ENCODE assay signal across 8 cellular contexts in the genomic region with DNA sequence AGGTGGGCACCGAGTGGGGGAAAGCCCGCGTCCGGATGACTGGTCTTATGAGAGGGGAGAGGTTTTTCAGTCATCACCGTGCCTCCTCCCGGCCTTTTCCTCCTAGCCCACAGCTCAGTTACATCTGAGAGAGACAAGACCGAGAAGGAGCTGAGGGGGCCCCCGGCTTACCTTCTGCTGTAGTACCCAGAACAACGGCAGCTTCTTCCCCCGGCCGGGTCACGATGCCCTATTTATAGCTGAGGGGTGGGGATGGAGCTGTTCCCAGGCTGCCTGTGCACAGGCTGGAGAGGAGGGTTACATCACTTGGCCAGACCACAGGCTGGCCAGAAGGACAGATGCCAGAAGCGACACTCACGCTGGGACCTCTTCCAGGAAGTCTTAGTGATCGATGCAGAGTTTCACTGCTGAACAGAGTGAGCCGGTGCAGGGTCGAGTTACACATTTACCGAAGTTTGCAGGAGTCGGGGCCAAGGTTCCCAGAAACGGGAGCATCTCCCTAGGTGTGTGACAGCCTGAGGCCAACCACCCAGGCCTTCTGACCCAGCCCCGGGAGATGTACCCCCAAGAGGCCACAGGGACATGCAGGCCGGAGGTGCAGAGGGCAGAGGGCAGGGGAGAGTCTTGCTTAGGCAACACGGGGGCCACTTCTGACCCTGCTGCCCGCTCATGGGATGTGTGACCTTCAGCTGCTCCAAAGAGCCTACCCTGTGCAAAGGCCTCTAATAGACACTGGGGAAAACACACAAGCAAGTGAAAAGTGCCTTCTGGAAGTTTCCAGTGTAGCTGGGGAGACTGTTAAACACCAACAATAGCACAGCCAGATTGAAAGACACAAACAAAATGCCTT. TPM values are rescaled to one million over a fixed set of nuclear protein-coding genes. Genes with fewer than 3 reads are reported as not detected.
DNase-seq lines count a peak whose midpoint lies in the region; ATAC-seq, FAIRE-seq and TF ChIP-seq lines count a peak whose summit lies in the region.

A gene (minus strand): TSS at position 208 of the 850 bp plus-strand sequence. CDS start 3,299 bp downstream, outside the sequence.

- H3K4me1 ChIP-seq in HepG2 (ENCODE audit: insufficient read depth, low read length) (peaks cover 61% of the 10 kb centered on the region), transverse colon (peaks cover 0 to 14% (median 10%) of the 10 kb centered on the region in 4 donors)

- intact Hi-C loops in HepG2 (cut with micrococcal nuclease; ENCODE audit: unreplicated experiment): loop anchor here (1.0 to 10.0 kb wide), 5 partner anchors 15 to 261 kb away; a partner anchor contains a TSS
- intact Hi-C loops in transverse colon (cut with DNase I; ENCODE audit: low total_unique reads): no loop called here
- intact Hi-C loops in activated CD4-positive, alpha-beta memory T cell treated with anti-CD3 and anti-CD28 coated beads for 36 hours (cut with micrococcal nuclease): no loop called here

- FAIRE-seq in HepG2 (lab: Jason Lieb, UNC): peak; percentile 95

- H3K4me3 ChIP-seq in MG63 (no peak within 1 kb of the TSS), brain microvascular endothelial cell (ENCODE audit: low read depth, low read length) (no peak within 1 kb of the TSS), HepG2 (replicated peaks in 1 of 3; ENCODE audit: insufficient read depth in 1 of 3, low read depth in 2 of 3, low read length in 3 of 3) (peak within 1 kb of the TSS; percentile 83 to 92 (median 90)), transverse colon (no peak within 1 kb of the TSS)

- H3K27ac ChIP-seq in brain microvascular endothelial cell (no peak within 1 kb of the TSS), HepG2 (ENCODE audit: extremely low read length, insufficient read depth, low read length) (peak within 1 kb of the TSS; percentile 93), transverse colon (peak within 1 kb of the TSS in 1 of 4 donors; percentile 31)

- peak within 1 kb of the TSS; percentile 36 for H2AFZ ChIP-seq in HepG2 (ENCODE audit: low read length)

- no TSS peak for BruUV-seq in HepG2 (replicated peaks; lab: Mats Ljungman, UMichigan)

- H3K4me2 ChIP-seq in HepG2 (ENCODE audit: low read depth, low read length): peak within 1 kb of the TSS; percentile 97

- peak; percentile 85 for ATAC-seq in HepG2

- no peaks in the 10 kb centered on the region for H3K36me3 ChIP-seq in MG63
- H3K36me3 ChIP-seq in brain microvascular endothelial cell (replicated peaks): no peaks in the 10 kb centered on the region
- peaks cover 7 to 19% of the 10 kb centered on the region in 2 experiments for H3K36me3 ChIP-seq in HepG2 (replicated peaks in 1 of 2; ENCODE audit: control insufficient read depth in 1 of 2, insufficient read depth in 2 of 2, low read length in 2 of 2)
- H3K36me3 ChIP-seq in transverse colon: no peaks in the 10 kb centered on the region

- peaks cover 9% of the 10 kb centered on the region for H3K27me3 Mint-ChIP-seq in activated CD4-positive, alpha-beta memory T cell treated with anti-CD3 and anti-CD28 coated beads for 36 hours
- H3K27me3 Mint-ChIP-seq in activated naive CD8-positive, alpha-beta T cell treated with anti-CD3 and anti-CD28 coated beads for 36 hours: peaks cover 10% of the 10 kb centered on the region

- DNase-seq in MG63: peak; percentile 86
- peak; percentile 58 for DNase-seq in brain microvascular endothelial cell
- DNase-seq in HepG2 (ENCODE audit: low spot score): peak; percentile 95
- peak; percentile 48 for DNase-seq in transverse colon
- no peak for DNase-seq in activated T-cell treated with anti-CD3 and anti-CD28 coated beads, Interleukin-2, amount 50 U/mL, for 1 hour
- DNase-seq in activated CD4-positive, alpha-beta memory T cell treated with anti-CD3 and anti-CD28 coated beads for 36 hours: no peak
- no peak for DNase-seq in NK-92 treated with Interleukin-12 subunit alpha and Interleukin-12 subunit beta, amount 100 ng/mL, for 24 hours (lab: John Stamatoyannopoulos, UW)
- no peak for DNase-seq in activated naive CD8-positive, alpha-beta T cell treated with anti-CD3 and anti-CD28 coated beads for 36 hours

- H3K27ac Mint-ChIP-seq in activated CD4-positive, alpha-beta memory T cell treated with anti-CD3 and anti-CD28 coated beads for 36 hours: no peak within 1 kb of the TSS
- H3K27ac Mint-ChIP-seq in activated naive CD8-positive, alpha-beta T cell treated with anti-CD3 and anti-CD28 coated beads for 36 hours: no peak within 1 kb of the TSS

- H3K4me1 Mint-ChIP-seq in activated CD4-positive, alpha-beta memory T cell treated with anti-CD3 and anti-CD28 coated beads for 36 hours (ENCODE audit: low read depth): no peaks in the 10 kb centered on the region
- H3K4me1 Mint-ChIP-seq in activated naive CD8-positive, alpha-beta T cell treated with anti-CD3 and anti-CD28 coated beads for 36 hours: no peaks in the 10 kb centered on the region

- peak; percentile 28; the same call in 1 of the 2 replicates for TF ChIP-seq RAD21 in HepG2 (CRISPR knock-in tag; IDR thresholded peaks at IDR 0.05)

- CTCF ChIA-PET in HepG2 (lab: Yijun Ruan, JAX; ENCODE audit: low intra/inter-chr PET ratio, low total read pairs): no interaction called here
- CTCF ChIA-PET in activated CD4-positive, alpha-beta memory T cell treated with anti-CD3 and anti-CD28 coated beads for 36 hours (lab: Charles Lee): no interaction called here

- H3K9me3 Mint-ChIP-seq in activated CD4-positive, alpha-beta memory T cell treated with anti-CD3 and anti-CD28 coated beads for 36 hours: peaks cover 10% of the 10 kb centered on the region
- H3K9me3 Mint-ChIP-seq in activated naive CD8-positive, alpha-beta T cell treated with anti-CD3 and anti-CD28 coated beads for 36 hours: peaks cover 3% of the 10 kb centered on the region

- TF ChIP-seq CTCF in brain microvascular endothelial cell (IDR thresholded peaks at IDR 0.05; ENCODE audit: low read depth, low read length, missing control alignments): no peak
- peak; percentile 37 for TF ChIP-seq CTCF in HepG2 (CRISPR knock-in tag; IDR thresholded peaks at IDR 0.05)
- TF ChIP-seq CTCF in transverse colon (IDR thresholded peaks at IDR 0.05): no peak

- no peak within 1 kb of the TSS for H3K4me3 Mint-ChIP-seq in activated CD4-positive, alpha-beta memory T cell treated with anti-CD3 and anti-CD28 coated beads for 36 hours
- no peak within 1 kb of the TSS for H3K4me3 Mint-ChIP-seq in activated naive CD8-positive, alpha-beta T cell treated with anti-CD3 and anti-CD28 coated beads for 36 hours

- H3K27me3 ChIP-seq in MG63 (no peaks in the 10 kb centered on the region), brain microvascular endothelial cell (replicated peaks) (no peaks in the 10 kb centered on the region), HepG2 (ENCODE audit: control insufficient read depth in 1 of 2, insufficient read depth in 2 of 2, low read length in 2 of 2) (peaks cover 0 to 2% of the 10 kb centered on the region in 2 experiments; a peak in 1 of 5 replicates), transverse colon (no peaks in the 10 kb centered on the region)

- WGBS in HepG2 (ENCODE audit: low lambda C conversion rate): 2% methylated on average over 6 of the region's 24 CpGs
- WGBS in transverse colon (ENCODE audit: low coverage in 1 of 2), 2 donors: 29% methylated on average over 18 of the region's 24 CpGs; no CpG with 5 or more reads in 1 of the 2 donors

- peak; percentile 76 to 95; a peak in 3 of 4 replicates for TF ChIP-seq EP300 in HepG2 (IDR thresholded peaks at IDR 0.05; ENCODE audit: low read depth in 2 of 2, low read length in 2 of 2)
- peak; percentile 91 for TF ChIP-seq EP300 in HepG2 (CRISPR knock-in tag; IDR thresholded peaks at IDR 0.05; ENCODE audit: borderline replicate concordance)
- no peak for TF ChIP-seq EP300 in transverse colon (IDR thresholded peaks at IDR 0.05; ENCODE audit: low read depth)

- H3K36me3 Mint-ChIP-seq in activated CD4-positive, alpha-beta memory T cell treated with anti-CD3 and anti-CD28 coated beads for 36 hours: no peaks in the 10 kb centered on the region
- H3K36me3 Mint-ChIP-seq in activated naive CD8-positive, alpha-beta T cell treated with anti-CD3 and anti-CD28 coated beads for 36 hours: no peaks in the 10 kb centered on the region

- H3K9ac ChIP-seq in HepG2 (ENCODE audit: insufficient read depth, low read depth, low read length): peak within 1 kb of the TSS; percentile 91

- in situ Hi-C loops in brain microvascular endothelial cell (cut with HindIII; ENCODE audit: low pct_ligation_motif_present, low sequenced_read_pairs): no loop called here
- in situ Hi-C loops in HepG2 (cut with HindIII; ENCODE audit: extremely low pct_ligation_motif_present, low pct_unique_long_range_greater_than_20kb): no loop called here
- in situ Hi-C loops in transverse colon (cut with MboI; ENCODE audit: low pct_ligation_motif_present in 1 of 4, low pct_unique_long_range_greater_than_20kb in 1 of 4, low sequenced_read_pairs in 3 of 4): no loop called here

- peaks cover 50% of the 10 kb centered on the region for H3K79me2 ChIP-seq in HepG2 (ENCODE audit: insufficient read depth, low read length)

- peaks cover 42% of the 10 kb centered on the region for H4K20me1 ChIP-seq in HepG2 (ENCODE audit: insufficient read depth, low read length)

- H3K9me3 ChIP-seq in MG63: 0 out of 2 replicates have a peak, but pooled peaks cover 2% of the 10 kb centered on the region
- no peaks in the 10 kb centered on the region for H3K9me3 ChIP-seq in HepG2 (ENCODE audit: low read length)
- H3K9me3 ChIP-seq in transverse colon: no peaks in the 10 kb centered on the region

- TF ChIP-seq POLR2A in HepG2 (IDR thresholded peaks at IDR 0.05; ENCODE audit: insufficient read depth in 1 of 2, low read depth in 2 of 2, low read length in 2 of 2) (peak in 1 of 2 experiments; percentile 95; a peak in 2 of 4 replicates), transverse colon (IDR thresholded peaks at IDR 0.05) (no peak)

- POLR2A ChIA-PET in HepG2 (lab: Yijun Ruan, JAX): interaction anchor here (0.8 to 7.9 kb wide), 22 partner anchors 10 to 522 kb away, joined by 3 to 110 read pairs (median 5); a partner anchor contains a TSS
- POLR2A ChIA-PET in activated CD4-positive, alpha-beta memory T cell treated with anti-CD3 and anti-CD28 coated beads for 36 hours (lab: Charles Lee): no interaction called here

RNA-seq across cellular contexts. Expression of the gene that starts here (rescaled TPM):
- not detected in 2 replicates for total RNA-seq in MG63 (2014; rRNA removed; shearing (Covaris generic); ENCODE audit: low replicate concordance)
- total RNA-seq in HepG2 (2016; rRNA removed; fragmentation: Illumina TruSeq; extraction: Trizol) (378 and 892 TPM in 2 replicates), transverse colon (1 to 10 TPM in 2 of 4 donors, under 1 TPM in 2; 0.60 to 1.7 (median 0.90) TPM)
- total RNA-seq in HepG2 (2016; cell fraction: cytosol; rRNA removed; fragmentation: Illumina TruSeq; extraction: Trizol; ENCODE audit: low read depth): 75.9 and 76.7 TPM in 2 replicates
- total RNA-seq in HepG2 (2016; cell fraction: insoluble cytoplasmic fraction; rRNA removed; fragmentation: Illumina TruSeq; extraction: Trizol): 368 and 897 TPM in 2 replicates
- total RNA-seq in HepG2 (2016; cell fraction: membrane; rRNA removed; fragmentation: Illumina TruSeq; extraction: Trizol): 150 and 163 TPM in 2 replicates
- total RNA-seq in HepG2 (2016; cell fraction: nucleus; rRNA removed; fragmentation: Illumina TruSeq; extraction: Trizol): 728 and 881 TPM in 2 replicates
- 2,071 and 2,729 TPM in 2 replicates for polyA plus RNA-seq in HepG2 (2011; rRNA removed)
- 1,947 and 1,991 TPM in 2 replicates for polyA plus RNA-seq in HepG2 (2011; cell fraction: cytosol; rRNA removed)
- polyA plus RNA-seq in HepG2 (2011; cell fraction: nucleus; rRNA removed): 1,234 and 1,580 TPM in 2 replicates
- polyA plus RNA-seq in HepG2 (2012): 1,477 and 1,796 TPM in 2 replicates
- 105 and 108 TPM in 2 replicates for polyA plus RNA-seq in HepG2 (2016; cell fraction: cytosol; fragmentation: Illumina TruSeq; extraction: Trizol; ENCODE audit: low read depth)
- polyA plus RNA-seq in HepG2 (2016; cell fraction: insoluble cytoplasmic fraction; fragmentation: Illumina TruSeq; extraction: Trizol; ENCODE audit: low read depth): 413 and 471 TPM in 2 replicates
- polyA plus RNA-seq in HepG2 (2016; cell fraction: membrane; fragmentation: Illumina TruSeq; extraction: Trizol; ENCODE audit: low read depth): 154 and 159 TPM in 2 replicates
- 1,282 and 1,316 TPM in 2 replicates for polyA plus RNA-seq in HepG2 (2016; cell fraction: nucleus; fragmentation: Illumina TruSeq; extraction: Trizol; ENCODE audit: insufficient read depth, low read depth)
- polyA minus RNA-seq in HepG2 (2011; rRNA and poly(A)+ RNA removed; ENCODE audit: low replicate concordance): 0.94 and 2,464 TPM in 2 replicates
- polyA minus RNA-seq in HepG2 (2011; cell fraction: cytosol; rRNA and poly(A)+ RNA removed): 761 and 986 TPM in 2 replicates
- polyA minus RNA-seq in HepG2 (2011; cell fraction: nucleus; rRNA and poly(A)+ RNA removed): 279 and 432 TPM in 2 replicates
- total RNA-seq in activated CD4-positive, alpha-beta memory T cell treated with anti-CD3 and anti-CD28 coated beads for 36 hours: not detected
- not detected for total RNA-seq in activated naive CD8-positive, alpha-beta T cell treated with anti-CD3 and anti-CD28 coated beads for 36 hours

Comparison
In these comparisons a context has a peak if more than half of its experiments do, and no peak if none do; other contexts are left out.
1. RNA of the gene that starts here (total RNA-seq): 75.9 to 897 TPM in HepG2; 0.60 to 1.7 TPM in transverse colon, not detected in MG63, not detected in activated CD4-positive, alpha-beta memory T cell treated with anti-CD3 and anti-CD28 coated beads for 36 hours and not detected in activated naive CD8-positive, alpha-beta T cell treated with anti-CD3 and anti-CD28 coated beads for 36 hours; every median in the first group is over 10 times any median in the second.
2. Peak in DNase-seq in MG63; RNA of the gene not detected or under 1 TPM.
3. DNase-seq: peak in brain microvascular endothelial cell (single experiment), HepG2 (single experiment) and transverse colon (single experiment); none in activated T-cell treated with anti-CD3 and anti-CD28 coated beads, Interleukin-2, amount 50 U/mL, for 1 hour (single experiment), activated CD4-positive, alpha-beta memory T cell treated with anti-CD3 and anti-CD28 coated beads for 36 hours (single experiment), NK-92 treated with Interleukin-12 subunit alpha and Interleukin-12 subunit beta, amount 100 ng/mL, for 24 hours (single experiment) and activated naive CD8-positive, alpha-beta T cell treated with anti-CD3 and anti-CD28 coated beads for 36 hours (single experiment).
4. H3K4me3 ChIP-seq: peak in HepG2 (3 of 3); none in MG63 (single experiment), brain microvascular endothelial cell (single experiment) and transverse colon (0 of 4).